ENCODE assay signal across 8 cellular contexts in the genomic region with DNA sequence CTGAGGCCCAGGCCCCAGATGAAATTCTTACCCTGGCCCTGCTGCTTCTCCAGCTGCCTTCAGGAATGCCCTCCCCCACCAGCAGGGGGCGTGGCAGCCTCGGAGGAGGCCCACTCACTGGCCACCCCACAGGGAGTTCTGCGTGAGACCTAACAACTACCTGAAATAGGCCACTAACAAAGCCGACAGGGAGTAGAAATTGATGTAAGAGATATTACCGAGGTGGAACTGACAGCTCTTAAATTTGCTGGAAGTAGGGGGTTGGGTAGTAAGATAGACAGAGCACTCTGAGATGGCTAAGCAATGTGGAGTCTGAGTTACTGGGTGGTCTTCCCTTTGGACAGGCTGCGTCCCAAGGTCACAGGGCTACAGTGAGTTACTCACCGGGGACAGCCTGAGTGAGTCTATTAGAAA.
A peak's percentile ranks its signal among the peaks of the same experiment; 100 is the strongest.
DNase-seq lines count a peak whose midpoint lies in the region; TF ChIP-seq lines count a peak whose summit lies in the region.

No MANE protein-coding gene starts in this region.

- H3K4me3 Mint-ChIP-seq in activated CD4-positive, alpha-beta T cell treated with anti-CD3 and anti-CD28 coated beads, Interleukin-2, amount 10 ng/mL, durations not matched to agents 7 days and 5 days, result no peak overlapping the region

- no peaks in the 10 kb centered on the region for H3K36me3 Mint-ChIP-seq in activated CD4-positive, alpha-beta T cell treated with anti-CD3 and anti-CD28 coated beads, Interleukin-2, amount 10 ng/mL, durations not matched to agents 7 days and 5 days (ENCODE audit: low read depth)

- no peaks in the 10 kb centered on the region for H3K4me1 Mint-ChIP-seq in activated CD4-positive, alpha-beta T cell treated with anti-CD3 and anti-CD28 coated beads, Interleukin-2, amount 10 ng/mL, durations not matched to agents 7 days and 5 days

- no peak overlapping the region for H3K4me3 ChIP-seq in HAP-1
- no peak overlapping the region for H3K4me3 ChIP-seq in LNCaP clone FGC (ENCODE audit: low read depth, low read length)

- TF ChIP-seq CTCF in LNCaP clone FGC (IDR thresholded peaks at IDR 0.05; ENCODE audit: control insufficient read depth, extremely low read depth, insufficient read depth), result peak; percentile 91

- no peaks in the 10 kb centered on the region for H3K27me3 Mint-ChIP-seq in activated CD4-positive, alpha-beta T cell treated with anti-CD3 and anti-CD28 coated beads, Interleukin-2, amount 10 ng/mL, durations not matched to agents 7 days and 5 days

- CTCF ChIA-PET in activated CD4-positive, alpha-beta T cell treated with anti-CD3 and anti-CD28 coated beads, Interleukin-2, amount 10 ng/mL, durations not matched to agents 7 days and 5 days (lab: Charles Lee), result no interaction called here

- H3K9me3 Mint-ChIP-seq in activated CD4-positive, alpha-beta T cell treated with anti-CD3 and anti-CD28 coated beads, Interleukin-2, amount 10 ng/mL, durations not matched to agents 7 days and 5 days, result no peaks in the 10 kb centered on the region

- peak; percentile 6 for DNase-seq in stimulated activated naive CD4-positive, alpha-beta T cell treated with Interleukin-2 at 50 U/mL for 16 hours (lab: John Stamatoyannopoulos, UW)
- DNase-seq in stimulated activated naive CD4-positive, alpha-beta T cell (lab: John Stamatoyannopoulos, UW), result no peak
- DNase-seq in HAP-1 (ENCODE audit: low spot score in 2 of 2) (peak; percentile 4 to 76), LNCaP clone FGC (ENCODE audit: low read depth) (no peak), glomerular visceral epithelial cell (ENCODE audit: extremely low spot score) (peak; percentile 20), NCI-H510A (lab: John Stamatoyannopoulos, UW) (no peak)
- peak; percentile 49 for DNase-seq in activated CD4-positive, alpha-beta T cell treated with anti-CD3 and anti-CD28 coated beads, Interleukin-2, amount 10 ng/mL, durations not matched to agents 7 days and 5 days
- peak; percentile 73 for DNase-seq in stimulated activated CD8-positive, alpha-beta memory T cell treated with anti-CD3 and anti-CD28 coated beads, Interleukin-4, amount 100 ng/mL, for 48 hours

- no peaks in the 10 kb centered on the region for H3K9me3 ChIP-seq in HAP-1

- POLR2A ChIA-PET in activated CD4-positive, alpha-beta T cell treated with anti-CD3 and anti-CD28 coated beads, Interleukin-2, amount 10 ng/mL, durations not matched to agents 7 days and 5 days (lab: Charles Lee), result no interaction called here

- in situ Hi-C loops in HAP-1 (cut with MboI; ENCODE audit: low sequenced_read_pairs), result no loop called here

- no peaks in the 10 kb centered on the region for H3K4me1 ChIP-seq in HAP-1

- H3K27ac Mint-ChIP-seq in activated CD4-positive, alpha-beta T cell treated with anti-CD3 and anti-CD28 coated beads, Interleukin-2, amount 10 ng/mL, durations not matched to agents 7 days and 5 days, result no peak overlapping the region

- H3K27me3 ChIP-seq in HAP-1 (ENCODE audit: low read depth), result no peaks in the 10 kb centered on the region; the same call in 1 of the 2 replicates

- H3K36me3 ChIP-seq in HAP-1 (replicated peaks), result no peaks in the 10 kb centered on the region

Comparison
In these comparisons a context has a peak if more than half of its experiments do, and no peak if none do; other contexts are left out.
1. DNase-seq: peak in stimulated activated naive CD4-positive, alpha-beta T cell treated with Interleukin-2 at 50 U/mL for 16 hours (single experiment), HAP-1 (2 of 2), activated CD4-positive, alpha-beta T cell treated with anti-CD3 and anti-CD28 coated beads, Interleukin-2, amount 10 ng/mL, durations not matched to agents 7 days and 5 days (single experiment), glomerular visceral epithelial cell (single experiment) and stimulated activated CD8-positive, alpha-beta memory T cell treated with anti-CD3 and anti-CD28 coated beads, Interleukin-4, amount 100 ng/mL, for 48 hours (single experiment); none in stimulated activated naive CD4-positive, alpha-beta T cell (0 of 6), LNCaP clone FGC (single experiment) and NCI-H510A (single experiment).